In genomic region chr14:33777651-33778050, GRCh38 we compare ENCODE assay signal across 18 cellular contexts.
"Had no signal": no experiment of that assay in that cellular context is flagged by ENCODE, and none has a peak within 500 bp of the region (broad histone marks: within the 10 kb centered on the region; RNA-seq: fewer than 3 reads in every experiment).

No MANE protein-coding gene starts in this region.

- DNase-seq: activated B cell treated with CpG ODN at 0.5 μM for 24 hours; activated effector memory CD4-positive, alpha-beta T cell treated with Interleukin-2 at 50 U/mL for 16 hours; activated T-cell treated with anti-CD3 and anti-CD28 coated beads, Interleukin-2, amount 50 U/mL, for 1 hour; brain microvascular endothelial cell; dorsolateral prefrontal cortex; esophagus squamous epithelium; head of caudate nucleus; left colon; naive thymus-derived CD8-positive, alpha-beta T cell; right cardiac atrium; small intestine; thyroid gland; uterus had no signal

- H3K9me3 ChIP-seq: esophagus squamous epithelium, thyroid gland, uterus had no signal

- H3K4me1 Mint-ChIP-seq: activated B cell treated with CpG ODN at 0.5 μM for 24 hours; activated naive CD4-positive, alpha-beta T cell treated with anti-CD3 and anti-CD28 coated beads, Interleukin-2, amount 50 U/mL, for 24 hours; naive thymus-derived CD8-positive, alpha-beta T cell; stimulated activated effector memory CD8-positive, alpha-beta T cell treated with anti-CD3 and anti-CD28 coated beads, Interleukin-12 subunit alpha, Interleukin-12 subunit beta, amount 100 ng/mL, for 72 hours had no signal

- H3K4me3 Mint-ChIP-seq: activated B cell treated with CpG ODN at 0.5 μM for 24 hours; activated naive CD4-positive, alpha-beta T cell treated with anti-CD3 and anti-CD28 coated beads, Interleukin-2, amount 50 U/mL, for 24 hours; naive thymus-derived CD8-positive, alpha-beta T cell; stimulated activated effector memory CD8-positive, alpha-beta T cell treated with anti-CD3 and anti-CD28 coated beads, Interleukin-12 subunit alpha, Interleukin-12 subunit beta, amount 100 ng/mL, for 72 hours had no signal

- H3K27me3 Mint-ChIP-seq: activated B cell treated with CpG ODN at 0.5 μM for 24 hours; activated naive CD4-positive, alpha-beta T cell treated with anti-CD3 and anti-CD28 coated beads, Interleukin-2, amount 50 U/mL, for 24 hours had no signal

- FAIRE-seq: small intestine had no signal

- H3K4me3 ChIP-seq: dorsolateral prefrontal cortex, esophagus squamous epithelium, lung, thyroid gland, uterus had no signal

- H3K27me3 ChIP-seq: brain microvascular endothelial cell, dorsolateral prefrontal cortex, esophagus squamous epithelium, thyroid gland, uterus had no signal

- H3K36me3 ChIP-seq: brain microvascular endothelial cell, esophagus squamous epithelium, thyroid gland, uterus had no signal

- H3K27ac ChIP-seq: brain microvascular endothelial cell, esophagus squamous epithelium, foreskin keratinocyte, thyroid gland, uterus had no signal

- H3K4me1 ChIP-seq: foreskin keratinocyte, thyroid gland, uterus had no signal

- H3K27ac Mint-ChIP-seq: activated B cell treated with CpG ODN at 0.5 μM for 24 hours; activated naive CD4-positive, alpha-beta T cell treated with anti-CD3 and anti-CD28 coated beads, Interleukin-2, amount 50 U/mL, for 24 hours; naive thymus-derived CD8-positive, alpha-beta T cell; progenitor cell of endocrine pancreas; stimulated activated effector memory CD8-positive, alpha-beta T cell treated with anti-CD3 and anti-CD28 coated beads, Interleukin-12 subunit alpha, Interleukin-12 subunit beta, amount 100 ng/mL, for 72 hours had no signal

- H3K36me3 Mint-ChIP-seq: activated naive CD4-positive, alpha-beta T cell treated with anti-CD3 and anti-CD28 coated beads, Interleukin-2, amount 50 U/mL, for 24 hours; naive thymus-derived CD8-positive, alpha-beta T cell; stimulated activated effector memory CD8-positive, alpha-beta T cell treated with anti-CD3 and anti-CD28 coated beads, Interleukin-12 subunit alpha, Interleukin-12 subunit beta, amount 100 ng/mL, for 72 hours had no signal

- ATAC-seq: foreskin keratinocyte; left colon; naive thymus-derived CD8-positive, alpha-beta T cell; right cardiac atrium; stimulated activated effector memory CD8-positive, alpha-beta T cell treated with anti-CD3 and anti-CD28 coated beads, Interleukin-12 subunit alpha, Interleukin-12 subunit beta, amount 100 ng/mL, for 72 hours had no signal

- H3K9me3 Mint-ChIP-seq: activated B cell treated with CpG ODN at 0.5 μM for 24 hours; activated naive CD4-positive, alpha-beta T cell treated with anti-CD3 and anti-CD28 coated beads, Interleukin-2, amount 50 U/mL, for 24 hours; naive thymus-derived CD8-positive, alpha-beta T cell; stimulated activated effector memory CD8-positive, alpha-beta T cell treated with anti-CD3 and anti-CD28 coated beads, Interleukin-12 subunit alpha, Interleukin-12 subunit beta, amount 100 ng/mL, for 72 hours had no signal
